Comparison of ENCODE assay signal across 18 cellular contexts in the genomic region with DNA sequence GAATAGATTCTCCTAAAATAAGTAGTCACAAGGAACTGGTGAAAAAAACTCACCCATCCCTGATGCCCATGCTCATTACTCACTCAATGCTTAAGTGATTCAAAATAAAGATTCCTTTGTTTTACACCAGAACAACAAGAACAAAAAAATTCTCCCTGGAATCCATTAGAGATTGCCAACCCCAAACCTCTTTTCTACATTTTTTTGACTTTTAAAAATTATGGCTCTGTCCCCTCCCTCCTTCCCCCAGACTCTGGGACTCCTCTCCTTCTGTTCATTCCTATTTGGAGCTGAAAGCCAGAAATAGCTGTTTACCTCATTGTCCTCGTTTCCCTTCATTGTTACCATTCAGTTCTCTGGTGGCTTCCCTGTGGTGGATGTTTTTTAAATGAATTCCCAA.
DNase-seq lines count a peak whose midpoint lies in the region; ATAC-seq and TF ChIP-seq lines count a peak whose summit lies in the region.
"Had no signal": no experiment of that assay in that cellular context is flagged by ENCODE, and none has a peak within 500 bp of the region (broad histone marks: within the 10 kb centered on the region; RNA-seq: fewer than 3 reads in every experiment).

No MANE protein-coding gene starts in this region.

- H3K27ac ChIP-seq in dorsolateral prefrontal cortex (peak overlapping the region in 39 of 59 donors; percentile 2 to 85 (median 61)), esophagus squamous epithelium (peak overlapping the region in 1 of 4 donors; percentile 7)
- H3K27ac ChIP-seq: brain microvascular endothelial cell had no signal

- no peaks in the 10 kb centered on the region for H3K4me1 Mint-ChIP-seq in T-cell
- H3K4me1 Mint-ChIP-seq: activated naive CD4-positive, alpha-beta T cell treated with anti-CD3 and anti-CD28 coated beads, Interleukin-2, amount 50 U/mL, for 24 hours; IgD-negative memory B cell had no signal

- no peak overlapping the region for H3K4me3 Mint-ChIP-seq in T-cell
- H3K4me3 Mint-ChIP-seq: activated naive CD4-positive, alpha-beta T cell treated with anti-CD3 and anti-CD28 coated beads, Interleukin-2, amount 50 U/mL, for 24 hours; activated T-cell treated with anti-CD3 and anti-CD28 coated beads, Interleukin-2, amount 50 U/mL, for 4 hours; IgD-negative memory B cell had no signal

- no peak for ATAC-seq in T-cell (replicated peaks in 1 of 4)
- no peak for ATAC-seq in GM21528 (IDR thresholded peaks at IDR 0.05; ENCODE audit: low FRiP score, unreplicated experiment)
- ATAC-seq: activated T-cell treated with anti-CD3 and anti-CD28 coated beads, Interleukin-2, amount 50 U/mL, for 4 hours had no signal

- H3K27ac Mint-ChIP-seq in T-cell = no peak overlapping the region
- H3K27ac Mint-ChIP-seq: activated naive CD4-positive, alpha-beta T cell treated with anti-CD3 and anti-CD28 coated beads, Interleukin-2, amount 50 U/mL, for 24 hours; IgD-negative memory B cell had no signal

- intact Hi-C loops in dorsolateral prefrontal cortex (cut with DNase I) = no loop called here
- intact Hi-C loops in esophagus squamous epithelium (cut with DNase I) = no loop called here

- no peak for TF ChIP-seq CTCF in dorsolateral prefrontal cortex (IDR thresholded peaks at IDR 0.05 in 54 of 56, conservative IDR thresholded peaks at IDR 0.05 in 2 of 56; ENCODE audit: low read depth in 1 of 56, partially characterized antibody in 56 of 56)
- no peak for TF ChIP-seq CTCF in esophagus squamous epithelium (IDR thresholded peaks at IDR 0.05)

- H3K9me3 ChIP-seq in esophagus squamous epithelium = no peaks in the 10 kb centered on the region

- peaks cover 8 to 14% of the 10 kb centered on the region in 2 donors for H3K27me3 Mint-ChIP-seq in T-cell

- POLR2A ChIA-PET in T-cell (lab: Charles Lee) = no interaction called here

- H3K27me3 ChIP-seq in dorsolateral prefrontal cortex (peaks cover 0 to 8% (median 0%) of the 10 kb centered on the region in 45 donors), esophagus squamous epithelium (peaks cover 0 to 2% (median 0%) of the 10 kb centered on the region in 4 donors)
- H3K27me3 ChIP-seq: brain microvascular endothelial cell had no signal

- H3K9me3 Mint-ChIP-seq in T-cell = no peaks in the 10 kb centered on the region
- H3K9me3 Mint-ChIP-seq: activated naive CD4-positive, alpha-beta T cell treated with anti-CD3 and anti-CD28 coated beads, Interleukin-2, amount 50 U/mL, for 24 hours; activated T-cell treated with anti-CD3 and anti-CD28 coated beads, Interleukin-2, amount 50 U/mL, for 4 hours; IgD-negative memory B cell had no signal

- no peaks in the 10 kb centered on the region for H3K4me1 ChIP-seq in esophagus squamous epithelium

- no peaks in the 10 kb centered on the region for H3K36me3 ChIP-seq in esophagus squamous epithelium
- H3K36me3 ChIP-seq: brain microvascular endothelial cell had no signal

- 44 to 50% methylated on average over 1 of the region's 1 CpG for WGBS in esophagus squamous epithelium, 2 donors

- CTCF ChIA-PET in T-cell (lab: Charles Lee) = no interaction called here

- no peaks in the 10 kb centered on the region for H3K36me3 Mint-ChIP-seq in T-cell
- H3K36me3 Mint-ChIP-seq: activated naive CD4-positive, alpha-beta T cell treated with anti-CD3 and anti-CD28 coated beads, Interleukin-2, amount 50 U/mL, for 24 hours had no signal

- DNase-seq in Ammon's horn (ENCODE audit: low spot score) (peak; percentile 53), NCI-H446 treated with DMSO at 0.1 percent for 48 hours (lab: John Stamatoyannopoulos, UW) (peak; percentile 37), dorsolateral prefrontal cortex (no peak), myocyte (ENCODE audit: low read depth) (peak; percentile 53), NCI-H2107 (lab: John Stamatoyannopoulos, UW) (no peak), esophagus squamous epithelium (lab: John Stamatoyannopoulos, UW) (no peak), T-cell (no peak)
- DNase-seq: activated CD4-positive, alpha-beta T cell treated with anti-CD3 and anti-CD28 coated beads, Interleukin-2, amount 50 U/mL, for 4 hours; activated T-cell treated with anti-CD3 and anti-CD28 coated beads, Interleukin-2, amount 50 U/mL, for 4 hours; brain microvascular endothelial cell; effector CD4-positive, alpha-beta T cell; left cardiac atrium; MV-4-11; occipital lobe; stimulated activated CD4-positive, alpha-beta T cell treated with anti-CD3 and anti-CD28 coated beads, Interleukin-4, amount 100 ng/mL, for 1 hour had no signal

- no peak overlapping the region for H3K4me3 ChIP-seq in dorsolateral prefrontal cortex
- H3K4me3 ChIP-seq in esophagus squamous epithelium = no peak overlapping the region

- TF ChIP-seq POLR2A in esophagus squamous epithelium (IDR thresholded peaks at IDR 0.05) = no peak

Comparison
In these comparisons a context has a peak if more than half of its experiments do, and no peak if none do; other contexts are left out.
1. DNase-seq: peak in Ammon's horn (single experiment), NCI-H446 treated with DMSO at 0.1 percent for 48 hours (single experiment) and myocyte (single experiment); none in dorsolateral prefrontal cortex (0 of 10), NCI-H2107 (single experiment), esophagus squamous epithelium (single experiment) and T-cell (0 of 34).